ENCODE assay signal across 1 cellular context in the genomic region with DNA sequence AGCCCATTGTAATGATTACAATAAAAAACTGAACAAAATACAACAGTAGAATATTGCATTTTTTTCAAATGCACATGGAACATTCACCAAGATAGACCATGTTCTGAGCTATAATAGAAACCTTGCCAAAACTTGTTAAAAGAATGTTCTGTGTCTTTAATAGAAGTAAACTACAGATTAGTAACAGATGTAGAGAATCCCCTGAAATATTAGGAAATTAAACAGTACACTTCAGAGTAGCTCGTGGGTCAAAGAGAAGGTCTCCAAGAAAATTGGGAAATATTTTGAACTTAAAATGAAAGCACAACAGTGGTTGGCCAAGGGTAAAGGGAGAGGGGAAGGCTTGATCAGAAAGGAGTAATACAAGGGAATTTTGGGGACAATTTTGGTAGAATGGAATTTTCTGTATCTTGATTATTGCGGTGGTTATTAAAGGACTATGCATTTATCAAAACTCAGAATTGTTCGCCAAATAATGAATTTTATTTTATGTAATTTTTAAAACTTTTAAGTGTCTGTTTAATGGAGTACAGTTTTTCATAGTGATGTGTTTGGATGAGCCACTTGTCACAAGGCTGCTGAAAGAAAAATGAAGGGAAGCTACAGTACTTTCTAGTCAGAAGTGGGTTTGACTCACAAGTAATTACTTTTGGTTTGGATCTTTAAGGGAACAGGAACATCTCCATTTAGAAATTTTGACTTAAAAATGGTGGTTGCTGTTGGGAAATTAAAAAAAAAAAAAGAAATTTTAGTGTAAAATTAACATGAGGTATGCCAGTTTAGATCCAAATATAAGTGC.
TF ChIP-seq lines count a peak whose summit lies in the region.

No MANE protein-coding gene starts in this region.

TF ChIP-seq in WTC11, 78 proteins besides CTCF, POLR2A, EP300 and RAD21 (continued from another document):
- TF ChIP-seq, protein P1, sequence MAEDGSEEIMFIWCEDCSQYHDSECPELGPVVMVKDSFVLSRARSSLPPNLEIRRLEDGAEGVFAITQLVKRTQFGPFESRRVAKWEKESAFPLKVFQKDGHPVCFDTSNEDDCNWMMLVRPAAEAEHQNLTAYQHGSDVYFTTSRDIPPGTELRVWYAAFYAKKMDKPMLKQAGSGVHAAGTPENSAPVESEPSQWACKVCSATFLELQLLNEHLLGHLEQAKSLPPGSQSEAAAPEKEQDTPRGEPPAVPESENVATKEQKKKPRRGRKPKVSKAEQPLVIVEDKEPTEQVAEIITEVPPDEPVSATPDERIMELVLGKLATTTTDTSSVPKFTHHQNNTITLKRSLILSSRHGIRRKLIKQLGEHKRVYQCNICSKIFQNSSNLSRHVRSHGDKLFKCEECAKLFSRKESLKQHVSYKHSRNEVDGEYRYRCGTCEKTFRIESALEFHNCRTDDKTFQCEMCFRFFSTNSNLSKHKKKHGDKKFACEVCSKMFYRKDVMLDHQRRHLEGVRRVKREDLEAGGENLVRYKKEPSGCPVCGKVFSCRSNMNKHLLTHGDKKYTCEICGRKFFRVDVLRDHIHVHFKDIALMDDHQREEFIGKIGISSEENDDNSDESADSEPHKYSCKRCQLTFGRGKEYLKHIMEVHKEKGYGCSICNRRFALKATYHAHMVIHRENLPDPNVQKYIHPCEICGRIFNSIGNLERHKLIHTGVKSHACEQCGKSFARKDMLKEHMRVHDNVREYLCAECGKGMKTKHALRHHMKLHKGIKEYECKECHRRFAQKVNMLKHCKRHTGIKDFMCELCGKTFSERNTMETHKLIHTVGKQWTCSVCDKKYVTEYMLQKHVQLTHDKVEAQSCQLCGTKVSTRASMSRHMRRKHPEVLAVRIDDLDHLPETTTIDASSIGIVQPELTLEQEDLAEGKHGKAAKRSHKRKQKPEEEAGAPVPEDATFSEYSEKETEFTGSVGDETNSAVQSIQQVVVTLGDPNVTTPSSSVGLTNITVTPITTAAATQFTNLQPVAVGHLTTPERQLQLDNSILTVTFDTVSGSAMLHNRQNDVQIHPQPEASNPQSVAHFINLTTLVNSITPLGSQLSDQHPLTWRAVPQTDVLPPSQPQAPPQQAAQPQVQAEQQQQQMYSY (CRISPR knock-in tag; IDR thresholded peaks at IDR 0.05) = no peak
- TF ChIP-seq, protein P2, sequence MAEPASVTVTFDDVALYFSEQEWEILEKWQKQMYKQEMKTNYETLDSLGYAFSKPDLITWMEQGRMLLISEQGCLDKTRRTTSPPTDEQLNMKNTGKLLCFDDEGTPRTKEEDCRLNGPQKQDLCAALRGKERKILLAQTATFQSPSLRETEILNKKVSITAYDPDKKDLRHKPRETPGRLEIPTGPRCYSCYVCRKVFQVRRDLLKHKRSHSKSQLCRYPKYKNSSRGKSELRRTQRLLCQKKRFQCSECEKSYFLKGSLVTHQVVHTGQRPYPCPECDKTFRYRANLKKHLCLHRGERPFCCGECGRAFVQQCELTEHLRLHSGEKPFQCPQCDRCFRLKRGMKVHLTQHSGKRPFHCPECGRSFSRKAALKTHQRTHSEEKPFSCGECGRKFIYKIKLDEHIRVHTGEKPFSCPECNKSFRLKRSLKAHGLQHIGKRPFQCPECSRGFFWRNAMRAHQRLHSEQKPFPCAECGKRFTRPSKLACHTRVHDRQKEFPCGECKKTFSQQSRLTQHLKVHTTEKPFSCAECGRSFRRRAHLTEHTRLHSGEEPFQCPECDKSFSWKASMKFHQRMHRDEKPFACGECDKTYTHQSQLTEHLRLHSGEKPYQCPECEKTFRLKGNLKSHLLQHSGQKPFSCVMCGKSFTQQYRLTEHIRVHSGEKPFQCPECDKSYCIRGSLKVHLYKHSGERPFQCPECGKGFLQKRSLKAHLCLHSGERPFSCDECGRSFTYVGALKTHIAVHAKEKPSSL (CRISPR knock-in tag; conservative IDR thresholded peaks at IDR 0.05) = no peak
- TF ChIP-seq, protein P3, sequence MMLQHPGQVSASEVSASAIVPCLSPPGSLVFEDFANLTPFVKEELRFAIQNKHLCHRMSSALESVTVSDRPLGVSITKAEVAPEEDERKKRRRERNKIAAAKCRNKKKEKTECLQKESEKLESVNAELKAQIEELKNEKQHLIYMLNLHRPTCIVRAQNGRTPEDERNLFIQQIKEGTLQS (CRISPR knock-in tag; conservative IDR thresholded peaks at IDR 0.05) = no peak
- TF ChIP-seq ELF4 (CRISPR knock-in tag; IDR thresholded peaks at IDR 0.05; ENCODE audit: low read depth) (no peak), FOXJ3 (CRISPR knock-in tag; IDR thresholded peaks at IDR 0.05; ENCODE audit: borderline replicate concordance) (no peak), SP1 (CRISPR knock-in tag; conservative IDR thresholded peaks at IDR 0.05) (no peak), GTF2I (CRISPR knock-in tag; conservative IDR thresholded peaks at IDR 0.05) (no peak), ETV6 (CRISPR knock-in tag; IDR thresholded peaks at IDR 0.05) (no peak), HMGA2 (CRISPR knock-in tag; IDR thresholded peaks at IDR 0.05) (no peak), RORB (CRISPR knock-in tag; IDR thresholded peaks at IDR 0.05) (no peak), OVOL2 (CRISPR knock-in tag; IDR thresholded peaks at IDR 0.05; ENCODE audit: borderline replicate concordance) (no peak)
- TF ChIP-seq, protein P4, sequence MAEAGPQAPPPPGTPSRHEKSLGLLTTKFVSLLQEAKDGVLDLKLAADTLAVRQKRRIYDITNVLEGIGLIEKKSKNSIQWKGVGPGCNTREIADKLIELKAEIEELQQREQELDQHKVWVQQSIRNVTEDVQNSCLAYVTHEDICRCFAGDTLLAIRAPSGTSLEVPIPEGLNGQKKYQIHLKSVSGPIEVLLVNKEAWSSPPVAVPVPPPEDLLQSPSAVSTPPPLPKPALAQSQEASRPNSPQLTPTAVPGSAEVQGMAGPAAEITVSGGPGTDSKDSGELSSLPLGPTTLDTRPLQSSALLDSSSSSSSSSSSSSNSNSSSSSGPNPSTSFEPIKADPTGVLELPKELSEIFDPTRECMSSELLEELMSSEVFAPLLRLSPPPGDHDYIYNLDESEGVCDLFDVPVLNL (CRISPR knock-in tag; IDR thresholded peaks at IDR 0.05; ENCODE audit: borderline replicate concordance, low read depth) = no peak
- TF ChIP-seq, protein P5, sequence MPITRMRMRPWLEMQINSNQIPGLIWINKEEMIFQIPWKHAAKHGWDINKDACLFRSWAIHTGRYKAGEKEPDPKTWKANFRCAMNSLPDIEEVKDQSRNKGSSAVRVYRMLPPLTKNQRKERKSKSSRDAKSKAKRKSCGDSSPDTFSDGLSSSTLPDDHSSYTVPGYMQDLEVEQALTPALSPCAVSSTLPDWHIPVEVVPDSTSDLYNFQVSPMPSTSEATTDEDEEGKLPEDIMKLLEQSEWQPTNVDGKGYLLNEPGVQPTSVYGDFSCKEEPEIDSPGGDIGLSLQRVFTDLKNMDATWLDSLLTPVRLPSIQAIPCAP (CRISPR knock-in tag; IDR thresholded peaks at IDR 0.05) = no peak
- TF ChIP-seq, protein P6, sequence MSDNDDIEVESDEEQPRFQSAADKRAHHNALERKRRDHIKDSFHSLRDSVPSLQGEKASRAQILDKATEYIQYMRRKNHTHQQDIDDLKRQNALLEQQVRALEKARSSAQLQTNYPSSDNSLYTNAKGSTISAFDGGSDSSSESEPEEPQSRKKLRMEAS (CRISPR knock-in tag; IDR thresholded peaks at IDR 0.05) = no peak
- TF ChIP-seq, protein P7, sequence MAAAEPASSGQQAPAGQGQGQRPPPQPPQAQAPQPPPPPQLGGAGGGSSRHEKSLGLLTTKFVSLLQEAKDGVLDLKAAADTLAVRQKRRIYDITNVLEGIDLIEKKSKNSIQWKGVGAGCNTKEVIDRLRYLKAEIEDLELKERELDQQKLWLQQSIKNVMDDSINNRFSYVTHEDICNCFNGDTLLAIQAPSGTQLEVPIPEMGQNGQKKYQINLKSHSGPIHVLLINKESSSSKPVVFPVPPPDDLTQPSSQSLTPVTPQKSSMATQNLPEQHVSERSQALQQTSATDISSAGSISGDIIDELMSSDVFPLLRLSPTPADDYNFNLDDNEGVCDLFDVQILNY (CRISPR knock-in tag; IDR thresholded peaks at IDR 0.05) = no peak
